Comparison of ENCODE assay signal across 8 cellular contexts in the genomic region with DNA sequence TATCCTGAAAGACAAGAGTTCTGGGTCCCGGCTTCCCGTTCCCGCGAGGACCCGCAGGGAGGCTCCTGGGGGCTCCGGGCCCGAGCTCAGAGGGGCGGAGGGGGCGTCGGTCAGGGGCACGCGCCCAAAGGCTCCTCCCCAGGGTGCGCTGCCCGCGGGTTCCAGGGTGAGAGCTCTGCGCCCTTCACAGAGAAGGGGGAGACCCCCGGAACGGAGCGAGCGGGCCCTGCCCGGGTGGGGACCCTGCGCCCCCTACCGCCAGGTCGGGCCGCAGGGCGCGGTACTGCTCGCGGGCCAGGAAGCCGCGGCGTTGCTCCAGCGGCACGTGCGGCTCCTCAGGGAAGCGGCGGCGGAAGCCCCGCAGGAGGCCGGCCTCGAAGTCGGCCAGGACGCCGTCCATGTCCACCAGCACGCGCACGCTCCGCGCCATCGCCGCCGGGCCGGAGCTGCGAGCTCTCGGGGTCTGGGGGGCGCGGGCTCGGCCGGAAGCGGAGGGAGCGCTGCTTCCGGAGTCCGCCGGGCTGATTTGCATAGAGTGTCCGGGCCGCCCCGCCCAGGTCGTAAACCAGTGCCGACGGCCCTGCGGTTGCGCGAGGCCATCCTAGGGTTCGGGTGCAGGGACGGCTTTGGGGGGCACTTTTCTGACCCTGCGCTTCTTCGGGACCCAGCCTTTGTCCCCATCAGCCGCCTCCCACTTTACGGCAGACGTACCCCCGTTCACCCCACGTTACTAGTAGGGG. TPM values are rescaled to one million over a fixed set of nuclear protein-coding genes. Genes with fewer than 3 reads are reported as not detected.
DNase-seq lines count a peak whose midpoint lies in the region; ATAC-seq, FAIRE-seq and TF ChIP-seq lines count a peak whose summit lies in the region.

NT5C (minus strand) TSS at position 465 of the 740 bp plus-strand sequence; CDS start at position 430, 35 bp downstream.

- no peaks in the 10 kb centered on the region for H3K4me1 ChIP-seq in kidney (ENCODE audit: control insufficient read depth in 1 of 2, insufficient read depth in 1 of 2, low read depth in 1 of 2, low read length in 2 of 2)

- peak within 1 kb of the TSS; percentile 67 to 78 for H3K27ac ChIP-seq in kidney (ENCODE audit: low read depth in 2 of 2, low read length in 2 of 2)

- ATAC-seq in GM18520 (IDR thresholded peaks at IDR 0.05; ENCODE audit: unreplicated experiment) (peak; percentile 69), HG03039 (IDR thresholded peaks at IDR 0.05; ENCODE audit: unreplicated experiment) (peak; percentile 63), activated B cell treated with CpG ODN at 0.5 μM for 24 hours (ENCODE audit: low read depth) (peak; percentile 83)

- H3K36me3 ChIP-seq in kidney (ENCODE audit: control insufficient read depth in 1 of 2, insufficient read depth in 2 of 2, low read length in 2 of 2): peaks cover 3% of the 10 kb centered on the region in 2 donors

- DNase-seq in AG08395 (ENCODE audit: low spot score): peak; percentile 86
- peak; percentile 93 for DNase-seq in NCI-H2227 (lab: John Stamatoyannopoulos, UW; ENCODE audit: unreplicated experiment)
- DNase-seq in activated B cell treated with CpG ODN at 0.5 μM for 24 hours: peak; percentile 83
- DNase-seq in cerebellar cortex (ENCODE audit: low spot score): peak; percentile 73
- peak; percentile 95 for DNase-seq in kidney
- peak; percentile 42 to 76 (median 56) for DNase-seq in stimulated activated CD4-positive, alpha-beta T cell treated with anti-CD3 and anti-CD28 coated beads, Interleukin-1b, Interleukin-23, amount 100 ng/mL, for 24 hours (ENCODE audit: low read depth in 4 of 4, low spot score in 1 of 4)

- H3K9me3 ChIP-seq in kidney (ENCODE audit: control insufficient read depth in 1 of 2, low read length in 2 of 2): no peaks in the 10 kb centered on the region

- CTCF ChIA-PET in activated B cell treated with CpG ODN at 0.5 μM for 24 hours (lab: Charles Lee): interaction anchor here (0.7 to 5.0 kb wide), 18 partner anchors 10 to 325 kb away, joined by 3 to 116 read pairs (median 4); partner anchors contain the start of genes ARMC7, ATP5PD, CDR2L and KCTD2

- no peaks in the 10 kb centered on the region for H3K9me3 Mint-ChIP-seq in activated B cell treated with CpG ODN at 0.5 μM for 24 hours

- intact Hi-C loops in activated B cell treated with CpG ODN at 0.5 μM for 24 hours (cut with micrococcal nuclease) (loop anchor here (1.0 to 5.0 kb wide), 6 partner anchors 17 to 119 kb away; partner anchors contain the start of genes JPT1, KCTD2, MRPL58 and NUP85), kidney (cut with DNase I) (no loop called here)

- no peak for FAIRE-seq in kidney (lab: Jason Lieb, UNC)

- POLR2A ChIA-PET in activated B cell treated with CpG ODN at 0.5 μM for 24 hours (lab: Charles Lee): interaction anchor here (0.6 to 13.0 kb wide), 24 partner anchors 7 to 395 kb away, joined by 3 to 292 read pairs (median 6); partner anchors contain the start of genes ARMC7, FDXR, GGA3 and JPT1

- peaks cover 30% of the 10 kb centered on the region for H3K36me3 Mint-ChIP-seq in activated B cell treated with CpG ODN at 0.5 μM for 24 hours (ENCODE audit: low read depth)

- peak within 1 kb of the TSS; percentile 88 for H3K4me3 Mint-ChIP-seq in activated B cell treated with CpG ODN at 0.5 μM for 24 hours

- no peak for TF ChIP-seq CTCF in activated B cell treated with CpG ODN at 0.5 μM for 24 hours (IDR thresholded peaks at IDR 0.05)
- TF ChIP-seq CTCF in kidney (IDR thresholded peaks at IDR 0.05; ENCODE audit: borderline replicate concordance, extremely low read depth, insufficient read depth): peak; percentile 52

- peak within 1 kb of the TSS; percentile 63 to 89 for H3K9ac ChIP-seq in kidney (ENCODE audit: low read length in 2 of 2)

- H3K4me1 Mint-ChIP-seq in activated B cell treated with CpG ODN at 0.5 μM for 24 hours: peaks cover 28% of the 10 kb centered on the region

- no peaks in the 10 kb centered on the region for H3K27me3 Mint-ChIP-seq in activated B cell treated with CpG ODN at 0.5 μM for 24 hours

- peak within 1 kb of the TSS; percentile 64 to 72 for H3K4me3 ChIP-seq in kidney (ENCODE audit: low read length in 2 of 2)

- H3K27ac Mint-ChIP-seq in activated B cell treated with CpG ODN at 0.5 μM for 24 hours: peak within 1 kb of the TSS; percentile 92

RNA-seq across cellular contexts. Expression of gene NT5C, which starts in this region (rescaled TPM):
- total RNA-seq in activated B cell treated with CpG ODN at 0.5 μM for 24 hours (95.0 and 98.2 TPM in 2 replicates), kidney (59.4 TPM)
- 74.9 TPM for polyA plus RNA-seq in kidney (ENCODE audit: insufficient read depth, low read depth, low replicate concordance)

Comparison
In these comparisons a context has a peak if more than half of its experiments do, and no peak if none do; other contexts are left out.
1. Peak in every context shown above with its lines: DNase-seq, ATAC-seq, H3K4me3 ChIP-seq and H3K27ac ChIP-seq.